13 cellular contexts compared by ENCODE assay signal in genomic region chr2:8438476-8438875, GRCh38.
DNase-seq lines count a peak whose midpoint lies in the region; ATAC-seq, FAIRE-seq and TF ChIP-seq lines count a peak whose summit lies in the region.
"Had no signal": no experiment of that assay in that cellular context is flagged by ENCODE, and none has a peak within 500 bp of the region (broad histone marks: within the 10 kb centered on the region; RNA-seq: fewer than 3 reads in every experiment).

No MANE protein-coding gene starts in this region.

- FAIRE-seq in GM12878 (lab: Jason Lieb, UNC) = no peak

- H3K4me3 ChIP-seq in BLaER1 (no peak overlapping the region), Loucy (ENCODE audit: low read length, poor library complexity, severe bottlenecking) (no peak overlapping the region), GM12878 (no peak overlapping the region), mucosa of descending colon (no peak overlapping the region)
- H3K4me3 ChIP-seq: PC-9, thoracic aorta had no signal

- ATAC-seq in GM12878 (no peak), mucosa of descending colon (peak; percentile 58)

- H3K79me2 ChIP-seq in Loucy (ENCODE audit: insufficient read depth, low read length) (no peaks in the 10 kb centered on the region), GM12878 (ENCODE audit: control insufficient read depth, insufficient read depth, low read length) (no peaks in the 10 kb centered on the region)

- H3K9ac ChIP-seq in BLaER1 (peak overlapping the region; percentile 5; the same call in 1 of the 2 replicates), Loucy (ENCODE audit: low read depth, low read length, poor library complexity, severe bottlenecking) (peak overlapping the region; percentile 26), GM12878 (ENCODE audit: control insufficient read depth, insufficient read depth, low read length) (no peak overlapping the region)

- TF ChIP-seq POLR2A in GM12878 (IDR thresholded peaks at IDR 0.05; ENCODE audit: low read depth, low read length) = no peak

- intact Hi-C loops in GM12878 (cut with micrococcal nuclease; ENCODE audit: unreplicated experiment) = no loop called here
- intact Hi-C loops in mucosa of descending colon (cut with DNase I, micrococcal nuclease) = no loop called here

- CTCF ChIA-PET in GM12878 (lab: Yijun Ruan, JAX) = no interaction called here

- no peaks in the 10 kb centered on the region for H3K9me2 ChIP-seq in Loucy (replicated peaks; ENCODE audit: low read depth, low read length)

- BruUV-seq in GM12878 (replicated peaks; lab: Mats Ljungman, UMichigan) = no TSS peak

- H3K27ac ChIP-seq in BLaER1 (peak overlapping the region; percentile 75), GM12878 (ENCODE audit: control insufficient read depth, insufficient read depth) (no peak overlapping the region)
- H3K27ac ChIP-seq: PC-9, thoracic aorta had no signal

- H3K36me3 ChIP-seq in BLaER1 (no peaks in the 10 kb centered on the region), Loucy (ENCODE audit: insufficient read depth, low read length) (no peaks in the 10 kb centered on the region), GM12878 (ENCODE audit: control insufficient read depth in 2 of 2, insufficient read depth in 2 of 2, low read length in 1 of 2) (peaks cover 0 to 9% of the 10 kb centered on the region in 2 experiments; a peak in 2 of 4 replicates), mucosa of descending colon (ENCODE audit: low read depth) (no peaks in the 10 kb centered on the region)
- H3K36me3 ChIP-seq: thoracic aorta had no signal

- H4K20me1 ChIP-seq in BLaER1 (no peaks in the 10 kb centered on the region), Loucy (ENCODE audit: insufficient read depth, low read length, poor library complexity, severe bottlenecking) (no peaks in the 10 kb centered on the region), GM12878 (ENCODE audit: control insufficient read depth, insufficient read depth) (no peaks in the 10 kb centered on the region)

- in situ Hi-C loops in GM12878 (cut with MboI) = no loop called here

- RAD21 ChIA-PET in GM12878 (lab: Charles Lee; ENCODE audit: unreplicated experiment) = no interaction called here

- no peaks in the 10 kb centered on the region for H3F3A ChIP-seq in Loucy (ENCODE audit: low read depth)

- peaks cover 16% of the 10 kb centered on the region for H3K9me3 ChIP-seq in BLaER1
- no peaks in the 10 kb centered on the region for H3K9me3 ChIP-seq in Loucy (ENCODE audit: insufficient read depth, low read depth, low read length)
- H3K9me3 ChIP-seq in GM12878 (replicated peaks; ENCODE audit: control insufficient read depth, insufficient read depth, low read length) = no peaks in the 10 kb centered on the region; the same call in 2 of the 3 replicates
- no peaks in the 10 kb centered on the region for H3K9me3 ChIP-seq in mucosa of descending colon
- H3K9me3 ChIP-seq: thoracic aorta had no signal

- no peak for TF ChIP-seq RAD21 in GM12878 (IDR thresholded peaks at IDR 0.05; ENCODE audit: insufficient read depth, low read depth, low read length)

- DNase-seq in GM12878 (ENCODE audit: low read depth, low spot score) = no peak
- no peak for DNase-seq in mucosa of descending colon
- no peak for DNase-seq in dermis blood vessel endothelial cell
- DNase-seq in SK-N-DZ (ENCODE audit: low spot score) = no peak
- DNase-seq in cortex of kidney (lab: John Stamatoyannopoulos, UW) = no peak
- DNase-seq in NCI-H524 (lab: John Stamatoyannopoulos, UW) = no peak
- DNase-seq: activated CD4-positive, alpha-beta T cell treated with anti-CD3 and anti-CD28 coated beads for 1 hour; DMS153; NCI-H1105; PC-9 had no signal

- peak overlapping the region; percentile 56 for H3K4me2 ChIP-seq in BLaER1
- H3K4me2 ChIP-seq in Loucy (ENCODE audit: low read depth, low read length, poor library complexity, severe bottlenecking) = peak overlapping the region; percentile 26
- H3K4me2 ChIP-seq in GM12878 (ENCODE audit: control insufficient read depth, insufficient read depth) = no peak overlapping the region
- H3K4me2 ChIP-seq: PC-9 had no signal

- WGBS in GM12878 (ENCODE audit: insufficient coverage, insufficient replicate concordance, low lambda C conversion rate, missing lambda C conversion rate) = 0% methylated on average over 3 of the region's 3 CpGs

- no peak for TF ChIP-seq EP300 in GM12878 (IDR thresholded peaks at IDR 0.05; ENCODE audit: borderline replicate concordance in 1 of 2, control insufficient read depth in 1 of 2, low read depth in 2 of 2, low read length in 2 of 2)

- peaks cover 51% of the 10 kb centered on the region for H3K4me1 ChIP-seq in BLaER1
- H3K4me1 ChIP-seq in Loucy (ENCODE audit: insufficient read depth, low read length, poor library complexity, severe bottlenecking) = peaks cover 53% of the 10 kb centered on the region
- peaks cover 19% of the 10 kb centered on the region for H3K4me1 ChIP-seq in GM12878 (ENCODE audit: control insufficient read depth, insufficient read depth, low read length)
- H3K4me1 ChIP-seq in mucosa of descending colon (ENCODE audit: low read depth) = no peaks in the 10 kb centered on the region

- 0 out of 2 replicates have a peak overlapping the region, but pooled peaks have one; percentile 16 for H2AFZ ChIP-seq in Loucy (ENCODE audit: low read length)
- H2AFZ ChIP-seq in GM12878 (ENCODE audit: control insufficient read depth, low read depth, low read length) = no peak overlapping the region
- H2AFZ ChIP-seq: PC-9 had no signal

- POLR2A ChIA-PET in GM12878 (lab: Charles Lee) = interaction anchor here (0.6 to 1.8 kb wide), 2 partner anchors 10 to 158 kb away, joined by 5 to 6 read pairs; no protein-coding TSS in a partner anchor

- TF ChIP-seq CTCF in Loucy (conservative IDR thresholded peaks at IDR 0.05; ENCODE audit: low read length) (no peak), GM12878 (IDR thresholded peaks at IDR 0.05 in 2 of 3, conservative IDR thresholded peaks at IDR 0.05 in 1 of 3; ENCODE audit: control insufficient read depth in 2 of 3, extremely low read depth in 1 of 3, insufficient read depth in 1 of 3, low read depth in 3 of 3, low read length in 3 of 3) (no peak), mucosa of descending colon (IDR thresholded peaks at IDR 0.05) (no peak)

- H3K27me3 ChIP-seq in BLaER1 = no peaks in the 10 kb centered on the region
- no peaks in the 10 kb centered on the region for H3K27me3 ChIP-seq in Loucy (ENCODE audit: insufficient read depth, low read length, poor library complexity, severe bottlenecking)
- H3K27me3 ChIP-seq in GM12878 (replicated peaks in 1 of 2; ENCODE audit: control insufficient read depth in 2 of 2, insufficient read depth in 2 of 2, low read length in 1 of 2) = no peaks in the 10 kb centered on the region

- SMC1A ChIA-PET in GM12878 (lab: Charles Lee; ENCODE audit: uncharacterized antibody, unreplicated experiment) = interaction anchor here (0.9 to 1.4 kb wide), 2 partner anchors 23 to 37 kb away, joined by 4 read pairs; no protein-coding TSS in a partner anchor

TF ChIP-seq in GM12878, 131 proteins besides CTCF, POLR2A, EP300 and RAD21 (continues in another document):
- TF ChIP-seq ZBED1 (IDR thresholded peaks at IDR 0.05; ENCODE audit: borderline replicate concordance) (no peak), HDGF (IDR thresholded peaks at IDR 0.05) (no peak), WRNIP1 (IDR thresholded peaks at IDR 0.05; ENCODE audit: borderline replicate concordance, low read depth, low read length) (no peak), ZBTB4 (CRISPR knock-in tag; IDR thresholded peaks at IDR 0.05) (no peak), ESRRA (IDR thresholded peaks at IDR 0.05; ENCODE audit: low read length) (no peak), BMI1 (IDR thresholded peaks at IDR 0.05; ENCODE audit: borderline replicate concordance) (no peak)
